Comparison of ENCODE assay signal across 8 cellular contexts in the genomic region with DNA sequence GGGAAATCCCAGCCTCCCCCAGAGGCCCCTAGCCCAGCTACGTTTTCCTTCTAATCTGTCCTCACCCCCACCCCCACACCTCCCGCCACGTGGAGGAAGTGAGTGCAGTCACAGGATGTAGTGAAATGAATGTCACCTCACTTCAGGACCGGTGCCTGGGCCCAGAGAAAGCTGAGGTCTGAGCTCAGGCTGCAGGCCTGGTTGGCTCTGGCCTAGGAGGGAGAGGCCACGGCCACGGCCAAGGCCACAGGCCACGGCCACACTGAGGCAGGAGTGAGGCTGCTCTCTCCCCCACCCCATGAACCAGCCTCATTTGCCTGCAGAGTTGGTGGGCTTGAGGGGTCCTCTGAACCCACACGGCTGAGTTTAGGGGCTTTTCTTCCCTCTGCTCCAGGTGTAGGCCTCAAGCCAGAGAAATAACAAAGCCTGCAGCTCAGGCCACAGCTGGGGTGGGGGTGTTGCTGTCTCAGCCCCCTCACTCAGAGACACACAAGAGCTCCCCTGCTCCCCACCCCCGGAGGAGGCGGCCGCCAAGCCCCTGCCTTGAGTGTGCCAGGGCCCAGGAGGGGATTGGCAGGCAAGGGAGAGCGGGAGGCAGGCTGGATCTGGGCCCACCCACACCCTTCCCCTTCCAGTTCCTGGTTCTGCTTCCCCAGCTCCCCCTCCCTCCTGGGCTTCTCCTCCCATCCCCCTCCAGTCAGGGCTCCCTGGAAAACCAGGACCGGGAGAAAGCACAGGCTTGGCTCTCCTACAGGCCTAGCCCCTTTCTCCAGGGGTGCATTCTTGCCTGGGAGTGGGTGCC. TPM values are rescaled to one million over a fixed set of nuclear protein-coding genes. Genes with fewer than 3 reads are reported as not detected.
A peak's percentile ranks its signal among the peaks of the same experiment; 100 is the strongest.
DNase-seq lines count a peak whose midpoint lies in the region; ATAC-seq, FAIRE-seq and TF ChIP-seq lines count a peak whose summit lies in the region.

No MANE protein-coding gene starts in this region.

- no peak overlapping the region for H2AFZ ChIP-seq in DND-41 (ENCODE audit: low read depth, low read length)

- no peak overlapping the region; the same call in 1 of the 2 replicates for H3K4me2 ChIP-seq in DND-41 (ENCODE audit: insufficient read depth, low read length)

- H3K36me3 ChIP-seq in DND-41 (ENCODE audit: insufficient read depth, low read length): peaks cover 28% of the 10 kb centered on the region
- H3K36me3 ChIP-seq in esophagus (ENCODE audit: control insufficient read depth in 2 of 2, insufficient read depth in 2 of 2, low read length in 1 of 2): peaks cover 0 to 2% of the 10 kb centered on the region in 2 donors
- H3K36me3 ChIP-seq in pancreas: no peaks in the 10 kb centered on the region
- peaks cover 4% of the 10 kb centered on the region for H3K36me3 ChIP-seq in thoracic aorta

- 26 to 30% methylated on average over 13 of the region's 13 CpGs for WGBS in esophagus, 2 donors
- WGBS in pancreas, 2 donors: 45 to 49% methylated on average over 13 of the region's 13 CpGs
- WGBS in lower leg skin, 2 donors: 32 to 36% methylated on average over 10 to 13 of the region's 13 CpGs

- peak overlapping the region; percentile 90 for H3K27ac Mint-ChIP-seq in activated CD4-positive, alpha-beta memory T cell treated with anti-CD3 and anti-CD28 coated beads, Interleukin-2, amount 10 ng/mL, durations not matched to agents 7 days and 5 days

- H3K4me1 Mint-ChIP-seq in activated CD4-positive, alpha-beta memory T cell treated with anti-CD3 and anti-CD28 coated beads, Interleukin-2, amount 10 ng/mL, durations not matched to agents 7 days and 5 days: peaks cover 59% of the 10 kb centered on the region

- DNase-seq in DND-41: peak; percentile 68
- DNase-seq in NCI-H2029 (lab: John Stamatoyannopoulos, UW): peak; percentile 82
- peak; percentile 85 for DNase-seq in activated CD4-positive, alpha-beta memory T cell treated with anti-CD3 and anti-CD28 coated beads, Interleukin-2, amount 10 ng/mL, durations not matched to agents 7 days and 5 days
- peak in 5 of 6 donors; percentile 48 to 77 (median 55) for DNase-seq in pancreas
- no peak for DNase-seq in thoracic aorta (ENCODE audit: low spot score)
- DNase-seq in lower leg skin (ENCODE audit: low spot score in 2 of 2): no peak

- peaks cover 25% of the 10 kb centered on the region for H3K79me2 ChIP-seq in DND-41 (ENCODE audit: insufficient read depth, low read length)

- no peak for FAIRE-seq in pancreas (lab: Jason Lieb, UNC)

- intact Hi-C loops in pancreas (cut with DNase I) (no loop called here), lower leg skin (cut with DNase I; ENCODE audit: low total_unique reads) (no loop called here)

- H3K9me3 ChIP-seq in DND-41 (ENCODE audit: insufficient read depth, low read length, severe bottlenecking): no peaks in the 10 kb centered on the region
- no peaks in the 10 kb centered on the region for H3K9me3 ChIP-seq in esophagus (ENCODE audit: control insufficient read depth in 2 of 2, insufficient read depth in 1 of 2, low read depth in 1 of 2, low read length in 1 of 2)
- H3K9me3 ChIP-seq in pancreas: no peaks in the 10 kb centered on the region
- H3K9me3 ChIP-seq in thoracic aorta: no peaks in the 10 kb centered on the region

- peak overlapping the region; percentile 80 for H3K27ac ChIP-seq in DND-41 (ENCODE audit: low read length)
- H3K27ac ChIP-seq in esophagus (ENCODE audit: low read depth in 2 of 2, low read length in 1 of 2): peak overlapping the region; percentile 37 to 67
- peak overlapping the region in 3 of 4 donors; percentile 26 to 67 (median 50) for H3K27ac ChIP-seq in pancreas
- H3K27ac ChIP-seq in thoracic aorta: peak overlapping the region; percentile 14 to 40

- H3K4me3 ChIP-seq in DND-41 (ENCODE audit: low read depth in 1 of 2, low read length in 2 of 2): no peak overlapping the region
- no peak overlapping the region for H3K4me3 ChIP-seq in esophagus (ENCODE audit: low read depth in 1 of 2, low read length in 2 of 2)
- no peak overlapping the region for H3K4me3 ChIP-seq in pancreas
- peak overlapping the region; percentile 20 for H3K4me3 ChIP-seq in thoracic aorta
- H3K4me3 ChIP-seq in lower leg skin (ENCODE audit: low read depth, poor library complexity, severe bottlenecking): no peak overlapping the region

- no peaks in the 10 kb centered on the region for H3K27me3 ChIP-seq in DND-41 (ENCODE audit: insufficient read depth, low read length, poor library complexity)
- H3K27me3 ChIP-seq in esophagus (ENCODE audit: control insufficient read depth in 1 of 2, insufficient read depth in 2 of 2, low read length in 2 of 2): no peaks in the 10 kb centered on the region
- H3K27me3 ChIP-seq in pancreas: no peaks in the 10 kb centered on the region
- no peaks in the 10 kb centered on the region for H3K27me3 ChIP-seq in thoracic aorta (replicated peaks; ENCODE audit: insufficient read depth)

- no peaks in the 10 kb centered on the region for H3K27me3 Mint-ChIP-seq in activated CD4-positive, alpha-beta memory T cell treated with anti-CD3 and anti-CD28 coated beads, Interleukin-2, amount 10 ng/mL, durations not matched to agents 7 days and 5 days

- no peaks in the 10 kb centered on the region for H3K9me3 Mint-ChIP-seq in activated CD4-positive, alpha-beta memory T cell treated with anti-CD3 and anti-CD28 coated beads, Interleukin-2, amount 10 ng/mL, durations not matched to agents 7 days and 5 days

- no peak for TF ChIP-seq POLR2A in lower leg skin (IDR thresholded peaks at IDR 0.05)

- POLR2A ChIA-PET in activated CD4-positive, alpha-beta memory T cell treated with anti-CD3 and anti-CD28 coated beads, Interleukin-2, amount 10 ng/mL, durations not matched to agents 7 days and 5 days (lab: Charles Lee): interaction anchor here (0.7 to 4.7 kb wide), 20 partner anchors 9 to 251 kb away, joined by 3 to 54 read pairs (median 8); a partner anchor contains a TSS

- peaks cover 26% of the 10 kb centered on the region for H3K4me1 ChIP-seq in DND-41 (ENCODE audit: insufficient read depth, low read length)
- peaks cover 7 to 26% of the 10 kb centered on the region in 2 donors for H3K4me1 ChIP-seq in esophagus (ENCODE audit: control insufficient read depth in 2 of 2, insufficient read depth in 2 of 2, low read length in 1 of 2)
- H3K4me1 ChIP-seq in pancreas: peaks cover 27 to 43% (median 38%) of the 10 kb centered on the region in 3 donors
- H3K4me1 ChIP-seq in thoracic aorta (ENCODE audit: control insufficient read depth in 1 of 2, low read depth in 2 of 2): peaks cover 36 to 54% of the 10 kb centered on the region in 2 donors

- H3K9ac ChIP-seq in DND-41 (ENCODE audit: low read depth, low read length): peak overlapping the region; percentile 40

- peaks cover 3% of the 10 kb centered on the region for H3K36me3 Mint-ChIP-seq in activated CD4-positive, alpha-beta memory T cell treated with anti-CD3 and anti-CD28 coated beads, Interleukin-2, amount 10 ng/mL, durations not matched to agents 7 days and 5 days (ENCODE audit: low read depth)

- CTCF ChIA-PET in activated CD4-positive, alpha-beta memory T cell treated with anti-CD3 and anti-CD28 coated beads, Interleukin-2, amount 10 ng/mL, durations not matched to agents 7 days and 5 days (lab: Charles Lee): interaction anchor here (0.6 to 4.3 kb wide), 11 partner anchors 9 to 385 kb away, joined by 3 to 27 read pairs (median 4); no protein-coding TSS in a partner anchor

- peak overlapping the region; percentile 74 for H3K4me3 Mint-ChIP-seq in activated CD4-positive, alpha-beta memory T cell treated with anti-CD3 and anti-CD28 coated beads, Interleukin-2, amount 10 ng/mL, durations not matched to agents 7 days and 5 days

- peak; percentile 79 for ATAC-seq in DND-41 (ENCODE audit: insufficient read depth, low read depth)
- peak; percentile 84 for ATAC-seq in GM21723 (IDR thresholded peaks at IDR 0.05; ENCODE audit: unreplicated experiment)
- peak in 3 of 4 donors; percentile 18 to 39 (median 24) for ATAC-seq in pancreas
- ATAC-seq in thoracic aorta (ENCODE audit: insufficient number of reproducible peaks, low FRiP score, low read depth): no peak

- no peak for TF ChIP-seq CTCF in DND-41 (IDR thresholded peaks at IDR 0.05; ENCODE audit: borderline replicate concordance, extremely low read depth, low read length, poor library complexity, severe bottlenecking)
- TF ChIP-seq CTCF in pancreas (IDR thresholded peaks at IDR 0.05): no peak
- TF ChIP-seq CTCF in thoracic aorta (IDR thresholded peaks at IDR 0.05): no peak
- TF ChIP-seq CTCF in lower leg skin (IDR thresholded peaks at IDR 0.05): no peak

- H4K20me1 ChIP-seq in DND-41 (ENCODE audit: insufficient read depth, low read length): peaks cover 13% of the 10 kb centered on the region

RNA-seq across cellular contexts. Expression of a gene that starts 27.0 kb away (rescaled TPM):
- total RNA-seq in activated CD4-positive, alpha-beta memory T cell treated with anti-CD3 and anti-CD28 coated beads, Interleukin-2, amount 10 ng/mL, durations not matched to agents 7 days and 5 days: 10 to 100 TPM; 43.2 to 45.5 TPM
- polyA plus RNA-seq in esophagus (1 to 10 TPM; 5.0 to 7.3 TPM), pancreas (10 to 100 TPM; 10.3 to 19.1 TPM)
- total RNA-seq in pancreas (10 to 100 TPM; 13.7 to 30.9 (median 17.5) TPM), thoracic aorta (10 to 100 TPM; 17.7 to 24.3 TPM), lower leg skin (1 to 10 TPM; 4.3 to 7.4 (median 6.9) TPM)

Comparison
In these comparisons a context has a peak if more than half of its experiments do, and no peak if none do; other contexts are left out.
1. DNase-seq: peak in DND-41 (single experiment), NCI-H2029 (single experiment), activated CD4-positive, alpha-beta memory T cell treated with anti-CD3 and anti-CD28 coated beads, Interleukin-2, amount 10 ng/mL, durations not matched to agents 7 days and 5 days (single experiment) and pancreas (5 of 6); none in thoracic aorta (single experiment) and lower leg skin (0 of 2).
2. H3K27ac ChIP-seq: peak in every context shown above with its lines; median percentile 80 in DND-41; 52 in esophagus; 50 in pancreas; 27 in thoracic aorta.